In genomic region chr6:5081955-5082354, GRCh38 we compare ENCODE assay signal across 21 cellular contexts. TPM values are rescaled to one million over a fixed set of nuclear protein-coding genes. Genes with fewer than 3 reads are reported as not detected.
DNase-seq lines count a peak whose midpoint lies in the region; ATAC-seq and TF ChIP-seq lines count a peak whose summit lies in the region.
"Had no signal": no experiment of that assay in that cellular context is flagged by ENCODE, and none has a peak within 500 bp of the region (broad histone marks: within the 10 kb centered on the region; RNA-seq: fewer than 3 reads in every experiment).

No MANE protein-coding gene starts in this region.

- 0 out of 2 replicates have a peak overlapping the region, but pooled peaks have one; percentile 22 for H3K4me3 ChIP-seq in PC-3 (ENCODE audit: low read length)
- H3K4me3 ChIP-seq in epithelial cell of esophagus (ENCODE audit: low read length), result no peak overlapping the region
- no peak overlapping the region for H3K4me3 ChIP-seq in osteoblast (ENCODE audit: insufficient read depth, low read length)
- H3K4me3 ChIP-seq: heart right ventricle, lower lobe of right lung, SK-N-MC had no signal

- H3K4me1 ChIP-seq in PC-3 (ENCODE audit: insufficient read depth, low read length), result peaks cover 35% of the 10 kb centered on the region
- peaks cover 21% of the 10 kb centered on the region for H3K4me1 ChIP-seq in osteoblast (ENCODE audit: insufficient read depth, low read length)

- H3K27me3 Mint-ChIP-seq in CD14-positive monocyte (ENCODE audit: low read depth in 3 of 3) (peaks cover 26 to 47% (median 28%) of the 10 kb centered on the region in 3 donors), Calu3 (ENCODE audit: unreplicated experiment) (no peaks in the 10 kb centered on the region)

- H3K9ac ChIP-seq in PC-3 (ENCODE audit: low read length), result peak overlapping the region; percentile 14; the same call in 1 of the 2 replicates

- no peaks in the 10 kb centered on the region for H3K36me3 ChIP-seq in PC-3 (ENCODE audit: low read depth, low read length)
- no peaks in the 10 kb centered on the region for H3K36me3 ChIP-seq in osteoblast (ENCODE audit: insufficient read depth, low read length)
- H3K36me3 ChIP-seq: heart right ventricle, lower lobe of right lung had no signal

- peak overlapping the region in 5 of 7 donors; percentile 65 to 91 (median 75) for H3K27ac Mint-ChIP-seq in CD14-positive monocyte
- H3K27ac Mint-ChIP-seq in Calu3 (ENCODE audit: unreplicated experiment), result no peak overlapping the region
- H3K27ac Mint-ChIP-seq: activated CD8-positive, alpha-beta T cell treated with anti-CD3 and anti-CD28 coated beads, Interleukin-2, amount 10 ng/mL, durations not matched to agents 7 days and 5 days; activated naive CD4-positive, alpha-beta T cell treated with anti-CD3 and anti-CD28 coated beads for 36 hours; activated T-cell treated with anti-CD3 and anti-CD28 coated beads, Interleukin-2, amount 50 U/mL, for 24 hours; CD8-positive, alpha-beta T cell; immature natural killer cell; WTC11 had no signal

- intact Hi-C loops in CD14-positive monocyte (cut with micrococcal nuclease) (loop anchor here in 1 of 2 donors (10.0 kb wide), 1 partner anchor 183 kb away; the partner anchor contains the start of genes FARS2 and LYRM4), PC-3 (cut with micrococcal nuclease) (loop anchor here (1.0 kb wide), 1 partner anchor 34 kb away; no protein-coding TSS in a partner anchor), Calu3 (cut with micrococcal nuclease; ENCODE audit: unreplicated experiment) (no loop called here)

- H3K79me2 ChIP-seq in PC-3 (ENCODE audit: low read length) (no peaks in the 10 kb centered on the region), osteoblast (ENCODE audit: insufficient read depth, low read length) (no peaks in the 10 kb centered on the region)

- peaks cover 34% of the 10 kb centered on the region for H3K4me1 Mint-ChIP-seq in CD14-positive monocyte
- peaks cover 14% of the 10 kb centered on the region for H3K4me1 Mint-ChIP-seq in Calu3 (ENCODE audit: low read depth, unreplicated experiment)
- H3K4me1 Mint-ChIP-seq: immature natural killer cell had no signal

- ATAC-seq in PC-3 (no peak), omental fat pad (ENCODE audit: low FRiP score) (no peak)
- ATAC-seq: activated CD8-positive, alpha-beta T cell treated with anti-CD3 and anti-CD28 coated beads, Interleukin-2, amount 10 ng/mL, durations not matched to agents 7 days and 5 days; CD8-positive, alpha-beta T cell; heart right ventricle; lower lobe of right lung; WTC11 had no signal

- H3K9me2 ChIP-seq in PC-3 (replicated peaks; ENCODE audit: low read length), result no peaks in the 10 kb centered on the region

- H3K4me2 ChIP-seq in PC-3 (ENCODE audit: low read length) (peak overlapping the region; percentile 63), osteoblast (ENCODE audit: insufficient read depth, low read length) (peak overlapping the region; percentile 50)

- CTCF ChIA-PET in PC-3 (lab: Charles Lee), result no interaction called here
- CTCF ChIA-PET in Calu3 (lab: Charles Lee), result no interaction called here

- no peak for DNase-seq in CD14-positive monocyte (ENCODE audit: low spot score)
- peak; percentile 27 for DNase-seq in PC-3
- peak; percentile 42 for DNase-seq in epithelial cell of esophagus (ENCODE audit: low read depth)
- no peak for DNase-seq in osteoblast (ENCODE audit: insufficient read length, low spot score, missing footprints)
- DNase-seq in Calu3, result no peak
- DNase-seq in stimulated activated naive CD4-positive, alpha-beta T cell (lab: John Stamatoyannopoulos, UW), result no peak
- DNase-seq in stimulated activated CD8-positive, alpha-beta memory T cell treated with anti-CD3 and anti-CD28 coated beads, Interleukin-4, amount 100 ng/mL, for 48 hours, result no peak
- no peak for DNase-seq in omental fat pad (ENCODE audit: low spot score)
- DNase-seq: activated CD8-positive, alpha-beta T cell treated with anti-CD3 and anti-CD28 coated beads, Interleukin-2, amount 10 ng/mL, durations not matched to agents 7 days and 5 days; activated naive CD4-positive, alpha-beta T cell treated with anti-CD3 and anti-CD28 coated beads for 36 hours; activated T-cell treated with anti-CD3 and anti-CD28 coated beads, Interleukin-2, amount 50 U/mL, for 24 hours; aorta; CD8-positive, alpha-beta T cell; heart right ventricle; immature natural killer cell; lower lobe of right lung; NCI-H2107; NCI-H510A had no signal

- H3K36me3 Mint-ChIP-seq in CD14-positive monocyte (peaks cover 3 to 9% of the 10 kb centered on the region in 2 donors), Calu3 (ENCODE audit: insufficient read depth, unreplicated experiment) (peaks cover 7% of the 10 kb centered on the region)
- H3K36me3 Mint-ChIP-seq: CD8-positive, alpha-beta T cell; WTC11 had no signal

- H3K27ac ChIP-seq in PC-3 (ENCODE audit: low read length) (peak overlapping the region; percentile 64), osteoblast (ENCODE audit: low read depth, low read length) (peak overlapping the region; percentile 49)
- H3K27ac ChIP-seq: heart right ventricle, lower lobe of right lung, SK-N-MC had no signal

- TF ChIP-seq CTCF in CD14-positive monocyte (IDR thresholded peaks at IDR 0.05) (no peak), PC-3 (conservative IDR thresholded peaks at IDR 0.05; ENCODE audit: low read depth, low read length) (no peak), epithelial cell of esophagus (IDR thresholded peaks at IDR 0.05; ENCODE audit: insufficient read depth, low read depth, low read length, missing control alignments) (no peak), osteoblast (IDR thresholded peaks at IDR 0.05; ENCODE audit: extremely low read depth, low read depth, low read length) (no peak), Calu3 (IDR thresholded peaks at IDR 0.05; ENCODE audit: unreplicated experiment) (no peak), omental fat pad (IDR thresholded peaks at IDR 0.05) (no peak)

- H2AFZ ChIP-seq in PC-3 (ENCODE audit: low read length) (no peak overlapping the region), osteoblast (ENCODE audit: low read length) (no peak overlapping the region)

- no peaks in the 10 kb centered on the region for H3F3A ChIP-seq in PC-3 (ENCODE audit: low read length, unreplicated experiment)

- POLR2A ChIA-PET in PC-3 (lab: Charles Lee; ENCODE audit: unreplicated experiment), result no interaction called here

- H3K9me3 ChIP-seq in PC-3 (ENCODE audit: low read length) (no peaks in the 10 kb centered on the region), osteoblast (ENCODE audit: low read depth, low read length) (no peaks in the 10 kb centered on the region)
- H3K9me3 ChIP-seq: heart right ventricle, lower lobe of right lung had no signal

- H3K9me3 Mint-ChIP-seq in CD14-positive monocyte, result peaks cover 0 to 6% (median 4%) of the 10 kb centered on the region in 7 donors
- no peaks in the 10 kb centered on the region for H3K9me3 Mint-ChIP-seq in Calu3 (ENCODE audit: low read depth, unreplicated experiment)
- H3K9me3 Mint-ChIP-seq: activated naive CD4-positive, alpha-beta T cell treated with anti-CD3 and anti-CD28 coated beads for 36 hours; activated T-cell treated with anti-CD3 and anti-CD28 coated beads, Interleukin-2, amount 50 U/mL, for 24 hours; immature natural killer cell had no signal

- no peaks in the 10 kb centered on the region for H4K20me1 ChIP-seq in PC-3 (ENCODE audit: low read length)
- no peaks in the 10 kb centered on the region for H4K20me1 ChIP-seq in osteoblast (ENCODE audit: insufficient read depth, low read length)

- BruUV-seq in PC-3 (replicated peaks; lab: Mats Ljungman, UMichigan), result no TSS peak
- BruUV-seq in Calu3 (replicated peaks; lab: Mats Ljungman, UMichigan), result no TSS peak

- H3K4me3 Mint-ChIP-seq in CD14-positive monocyte (no peak overlapping the region), Calu3 (ENCODE audit: low read depth, unreplicated experiment) (no peak overlapping the region)
- H3K4me3 Mint-ChIP-seq: activated CD8-positive, alpha-beta T cell treated with anti-CD3 and anti-CD28 coated beads, Interleukin-2, amount 10 ng/mL, durations not matched to agents 7 days and 5 days; activated naive CD4-positive, alpha-beta T cell treated with anti-CD3 and anti-CD28 coated beads for 36 hours; activated T-cell treated with anti-CD3 and anti-CD28 coated beads, Interleukin-2, amount 50 U/mL, for 24 hours; CD8-positive, alpha-beta T cell; immature natural killer cell; WTC11 had no signal

- H3K27me3 ChIP-seq in PC-3 (ENCODE audit: low read length) (no peaks in the 10 kb centered on the region), osteoblast (ENCODE audit: insufficient read depth, low read length) (peaks cover 8% of the 10 kb centered on the region)

RNA-seq across cellular contexts. Expression of gene PPP1R3G, which starts 3.2 kb away (rescaled TPM):
- polyA plus RNA-seq in CD14-positive monocyte, result under 1 TPM; 0.13 to 0.15 TPM
- 2.8 and 3.2 TPM in 2 replicates for total RNA-seq in PC-3 (2014; rRNA removed)
- total RNA-seq in osteoblast, result 3.3 and 3.5 TPM in 2 replicates
- total RNA-seq in Calu3 (2022), result 0.07 and 0.20 TPM in 2 replicates
- total RNA-seq in omental fat pad, result 1 to 10 TPM in 2 of 4 donors, under 1 TPM in 2; 0.56 to 1.8 (median 1.3) TPM
- total RNA-seq: activated naive CD4-positive, alpha-beta T cell treated with anti-CD3 and anti-CD28 coated beads for 36 hours; CD8-positive, alpha-beta T cell; H4 had no signal
- polyA plus RNA-seq: immature natural killer cell had no signal

Comparison
In these comparisons a context has a peak if more than half of its experiments do, and no peak if none do; other contexts are left out.
1. DNase-seq: peak in PC-3 (single experiment) and epithelial cell of esophagus (single experiment); none in CD14-positive monocyte (single experiment), osteoblast (single experiment), Calu3 (single experiment), stimulated activated naive CD4-positive, alpha-beta T cell (0 of 6), stimulated activated CD8-positive, alpha-beta memory T cell treated with anti-CD3 and anti-CD28 coated beads, Interleukin-4, amount 100 ng/mL, for 48 hours (single experiment) and omental fat pad (single experiment).